ENCODE assay signal across 8 cellular contexts in the genomic region with DNA sequence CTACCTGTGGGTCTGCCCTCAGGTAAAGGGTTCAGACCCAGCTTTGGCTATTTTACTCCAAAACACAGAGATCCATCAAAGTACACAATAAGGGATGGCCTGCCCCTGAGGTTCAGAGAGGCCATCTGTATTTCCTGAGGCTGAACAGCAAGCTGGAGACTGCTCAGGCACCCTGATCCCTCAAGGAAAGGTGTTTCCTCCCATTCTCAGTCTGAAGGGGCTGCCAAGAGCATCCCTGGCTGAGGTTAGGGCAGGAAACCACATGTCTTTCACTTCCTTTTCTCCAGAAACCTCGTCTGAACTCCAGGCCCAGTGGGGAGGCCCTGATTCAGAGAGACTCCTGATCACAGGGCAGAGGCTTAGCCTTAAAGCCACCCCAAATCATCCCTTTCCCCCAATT. TPM values are rescaled to one million over a fixed set of nuclear protein-coding genes. Genes with fewer than 3 reads are reported as not detected.
DNase-seq lines count a peak whose midpoint lies in the region; ATAC-seq and TF ChIP-seq lines count a peak whose summit lies in the region.

No MANE protein-coding gene starts in this region.

- WGBS in transverse colon (ENCODE audit: low coverage in 1 of 2), 2 donors, result 22% methylated on average over 1 of the region's 1 CpG; no CpG with 5 or more reads in 1 of the 2 donors

- H3K4me1 ChIP-seq in CD4-positive, CD25-positive, alpha-beta regulatory T cell (ENCODE audit: control insufficient read depth, insufficient read depth, low read length, poor library complexity, severe bottlenecking), result peaks cover 13% of the 10 kb centered on the region
- H3K4me1 ChIP-seq in left lung (peaks cover 7 to 26% of the 10 kb centered on the region in 2 donors), transverse colon (peaks cover 10 to 31% (median 14%) of the 10 kb centered on the region in 4 donors)

- peaks cover 10 to 35% (median 16%) of the 10 kb centered on the region in 4 donors for H3K4me1 Mint-ChIP-seq in CD4-positive, CD25-positive, alpha-beta regulatory T cell
- peaks cover 16% of the 10 kb centered on the region for H3K4me1 Mint-ChIP-seq in activated naive CD8-positive, alpha-beta T cell treated with anti-CD3 and anti-CD28 coated beads for 36 hours

- H3K27me3 ChIP-seq in CD4-positive, CD25-positive, alpha-beta regulatory T cell (ENCODE audit: control insufficient read depth, insufficient read depth, low read length), result no peaks in the 10 kb centered on the region
- peaks cover 0 to 23% of the 10 kb centered on the region in 2 donors for H3K27me3 ChIP-seq in left lung
- H3K27me3 ChIP-seq in transverse colon, result no peaks in the 10 kb centered on the region

- H3K9me3 Mint-ChIP-seq in CD4-positive, CD25-positive, alpha-beta regulatory T cell, result no peaks in the 10 kb centered on the region
- H3K9me3 Mint-ChIP-seq in activated naive CD8-positive, alpha-beta T cell treated with anti-CD3 and anti-CD28 coated beads for 36 hours, result no peaks in the 10 kb centered on the region

- intact Hi-C loops in left lung (cut with DNase I), result no loop called here
- intact Hi-C loops in transverse colon (cut with DNase I; ENCODE audit: low total_unique reads), result no loop called here

- in situ Hi-C loops in transverse colon (cut with MboI; ENCODE audit: low pct_ligation_motif_present in 1 of 4, low pct_unique_long_range_greater_than_20kb in 1 of 4, low sequenced_read_pairs in 3 of 4), result no loop called here

- no peak for ATAC-seq in CD4-positive, CD25-positive, alpha-beta regulatory T cell (ENCODE audit: low read depth in 2 of 2)
- ATAC-seq in HG02981 (IDR thresholded peaks at IDR 0.05; ENCODE audit: unreplicated experiment), result peak; percentile 53
- peak; percentile 14 for ATAC-seq in left lung
- no peak for ATAC-seq in HG02642 (IDR thresholded peaks at IDR 0.05; ENCODE audit: poor library complexity, unreplicated experiment)
- ATAC-seq in GM18511 (IDR thresholded peaks at IDR 0.05; ENCODE audit: unreplicated experiment), result no peak

- H3K27me3 Mint-ChIP-seq in CD4-positive, CD25-positive, alpha-beta regulatory T cell, result no peaks in the 10 kb centered on the region
- no peaks in the 10 kb centered on the region for H3K27me3 Mint-ChIP-seq in activated naive CD8-positive, alpha-beta T cell treated with anti-CD3 and anti-CD28 coated beads for 36 hours

- TF ChIP-seq POLR2A in transverse colon (IDR thresholded peaks at IDR 0.05), result no peak

- no peak for TF ChIP-seq EP300 in transverse colon (IDR thresholded peaks at IDR 0.05; ENCODE audit: low read depth)

- H3K9me3 ChIP-seq in CD4-positive, CD25-positive, alpha-beta regulatory T cell (ENCODE audit: control insufficient read depth in 2 of 2, low read length in 2 of 2), result no peaks in the 10 kb centered on the region
- H3K9me3 ChIP-seq in left lung (no peaks in the 10 kb centered on the region), transverse colon (no peaks in the 10 kb centered on the region)

- TF ChIP-seq CTCF in left lung (IDR thresholded peaks at IDR 0.05) (no peak), transverse colon (IDR thresholded peaks at IDR 0.05) (no peak)

- H3K4me3 ChIP-seq in CD4-positive, CD25-positive, alpha-beta regulatory T cell (ENCODE audit: low read depth, low read length), result peak overlapping the region; percentile 26
- H3K4me3 ChIP-seq in left lung (peak overlapping the region in 1 of 2 donors; percentile 57), transverse colon (peak overlapping the region in 1 of 4 donors; percentile 81)

- DNase-seq in CD4-positive, CD25-positive, alpha-beta regulatory T cell, result peak in 1 of 3 donors; percentile 23
- no peak for DNase-seq in activated naive CD8-positive, alpha-beta T cell treated with anti-CD3 and anti-CD28 coated beads for 36 hours
- DNase-seq in left lung (no peak), transverse colon (peak; percentile 21)
- DNase-seq in stimulated activated CD4-positive, alpha-beta T cell treated with anti-CD3 and anti-CD28 coated beads, Interleukin-4, amount 100 ng/mL, for 1 hour, result no peak

- peaks cover 3% of the 10 kb centered on the region for H3K36me3 Mint-ChIP-seq in CD4-positive, CD25-positive, alpha-beta regulatory T cell
- no peaks in the 10 kb centered on the region for H3K36me3 Mint-ChIP-seq in activated naive CD8-positive, alpha-beta T cell treated with anti-CD3 and anti-CD28 coated beads for 36 hours

- H3K36me3 ChIP-seq in CD4-positive, CD25-positive, alpha-beta regulatory T cell (ENCODE audit: control insufficient read depth, insufficient read depth, low read length), result no peaks in the 10 kb centered on the region
- H3K36me3 ChIP-seq in left lung, result no peaks in the 10 kb centered on the region
- H3K36me3 ChIP-seq in transverse colon, result no peaks in the 10 kb centered on the region

- H3K27ac ChIP-seq in CD4-positive, CD25-positive, alpha-beta regulatory T cell (ENCODE audit: insufficient read depth, low read length, poor library complexity, severe bottlenecking), result no peak overlapping the region
- H3K27ac ChIP-seq in left lung, result no peak overlapping the region
- peak overlapping the region in 3 of 4 donors; percentile 21 to 84 (median 79) for H3K27ac ChIP-seq in transverse colon

- H3K27ac Mint-ChIP-seq in CD4-positive, CD25-positive, alpha-beta regulatory T cell, result peak overlapping the region in 2 of 3 donors; percentile 84 to 86
- no peak overlapping the region for H3K27ac Mint-ChIP-seq in activated naive CD8-positive, alpha-beta T cell treated with anti-CD3 and anti-CD28 coated beads for 36 hours

- peak overlapping the region; percentile 81 to 94 (median 90) for H3K4me3 Mint-ChIP-seq in CD4-positive, CD25-positive, alpha-beta regulatory T cell
- peak overlapping the region; percentile 73 for H3K4me3 Mint-ChIP-seq in activated naive CD8-positive, alpha-beta T cell treated with anti-CD3 and anti-CD28 coated beads for 36 hours

RNA-seq across cellular contexts. Expression of a gene that starts 1.5 kb away (rescaled TPM):
- 6.6 TPM for total RNA-seq in CD4-positive, CD25-positive, alpha-beta regulatory T cell
- under 1 TPM; 0.13 to 0.49 (median 0.32) TPM for polyA plus RNA-seq in CD4-positive, CD25-positive, alpha-beta regulatory T cell
- 1 to 10 TPM; 1.4 to 1.6 TPM for total RNA-seq in activated naive CD8-positive, alpha-beta T cell treated with anti-CD3 and anti-CD28 coated beads for 36 hours
- total RNA-seq in left lung (10 to 100 TPM; 11.9 to 19.1 TPM), transverse colon (1 to 10 TPM; 1.6 to 6.7 (median 5.0) TPM)

RNA-seq across cellular contexts. Expression of a gene that starts 52.3 kb away (rescaled TPM):
- 77.4 TPM for total RNA-seq in CD4-positive, CD25-positive, alpha-beta regulatory T cell
- polyA plus RNA-seq in CD4-positive, CD25-positive, alpha-beta regulatory T cell, result 100 to 1,000 TPM; 247 to 340 (median 298) TPM
- total RNA-seq in activated naive CD8-positive, alpha-beta T cell treated with anti-CD3 and anti-CD28 coated beads for 36 hours, result 100 to 1,000 TPM; 177 to 180 TPM
- total RNA-seq in left lung, result 100 to 1,000 TPM; 270 to 343 TPM
- 100 to 1,000 TPM in 2 of 4 donors, 10 to 100 TPM in 2; 62.9 to 138 (median 96.6) TPM for total RNA-seq in transverse colon

Comparison
In these comparisons a context has a peak if more than half of its experiments do, and no peak if none do; other contexts are left out.
1. ATAC-seq: peak in HG02981 (single experiment) and left lung (single experiment); none in CD4-positive, CD25-positive, alpha-beta regulatory T cell (0 of 2), HG02642 (single experiment) and GM18511 (single experiment).
2. H3K27ac ChIP-seq: peak in transverse colon (3 of 4); none in CD4-positive, CD25-positive, alpha-beta regulatory T cell (single experiment) and left lung (0 of 2).